1 cellular context compared by ENCODE assay signal in genomic region chr16:11087691-11088431, GRCh38.
TF ChIP-seq lines count a peak whose summit lies in the region.

No MANE protein-coding gene starts in this region.

TF ChIP-seq in K562, 482 proteins besides CTCF, POLR2A, EP300 and RAD21 (continued from another document):
- TF ChIP-seq PRDM10 (IDR thresholded peaks at IDR 0.05; ENCODE audit: partially characterized antibody) = peak; percentile 38
- TF ChIP-seq PRPF4 (IDR thresholded peaks at IDR 0.05; ENCODE audit: insufficient read depth, low read depth, low read length, poor library complexity, severe bottlenecking) = no peak
- no peak for TF ChIP-seq ZNF512 (tag; IDR thresholded peaks at IDR 0.05)
- no peak for TF ChIP-seq MYNN (IDR thresholded peaks at IDR 0.05)
- TF ChIP-seq MYNN (CRISPR knock-in tag; IDR thresholded peaks at IDR 0.05) = no peak
- peak; percentile 66; the same call in 1 of the 2 replicates for TF ChIP-seq TOE1 (IDR thresholded peaks at IDR 0.05; ENCODE audit: borderline replicate concordance)
- TF ChIP-seq TOE1 (CRISPR knock-in tag; IDR thresholded peaks at IDR 0.05; ENCODE audit: borderline replicate concordance, low read depth) = no peak
- peak; percentile 72 for TF ChIP-seq RAD51 (IDR thresholded peaks at IDR 0.05; ENCODE audit: borderline replicate concordance, low read depth)
- TF ChIP-seq ZSCAN29 (IDR thresholded peaks at IDR 0.05) = no peak
- no peak for TF ChIP-seq THRB (CRISPR knock-in tag; conservative IDR thresholded peaks at IDR 0.05)
- no peak for TF ChIP-seq MAFK (IDR thresholded peaks at IDR 0.05; ENCODE audit: low read length)
- TF ChIP-seq NFRKB (IDR thresholded peaks at IDR 0.05; ENCODE audit: low read depth) = no peak
- TF ChIP-seq ZNF253 (CRISPR knock-in tag; conservative IDR thresholded peaks at IDR 0.05) = no peak
- no peak for TF ChIP-seq GTF2E2 (tag; IDR thresholded peaks at IDR 0.05)
- no peak for TF ChIP-seq MGA (IDR thresholded peaks at IDR 0.05)
- TF ChIP-seq PCBP1 (IDR thresholded peaks at IDR 0.05; ENCODE audit: low read depth, low read length, poor library complexity, severe bottlenecking) = no peak
- no peak for TF ChIP-seq CAMTA2 (CRISPR knock-in tag; conservative IDR thresholded peaks at IDR 0.05)
- peak; percentile 46; the same call in 1 of the 2 replicates for TF ChIP-seq USF1 (CRISPR knock-in tag; IDR thresholded peaks at IDR 0.05)
- no peak for TF ChIP-seq HMG20A (CRISPR knock-in tag; conservative IDR thresholded peaks at IDR 0.05)
- TF ChIP-seq SNAPC5 (CRISPR knock-in tag; IDR thresholded peaks at IDR 0.05) = no peak
- TF ChIP-seq ARID4B (CRISPR knock-in tag; IDR thresholded peaks at IDR 0.05) = no peak
- TF ChIP-seq RUNX1 (IDR thresholded peaks at IDR 0.05; ENCODE audit: low read depth) = no peak
- no peak for TF ChIP-seq E2F1 (CRISPR knock-in tag; IDR thresholded peaks at IDR 0.05)
- no peak for TF ChIP-seq TEAD1 (CRISPR knock-in tag; IDR thresholded peaks at IDR 0.05)
- no peak for TF ChIP-seq L3MBTL2 (IDR thresholded peaks at IDR 0.05)
- no peak for TF ChIP-seq ZFPM2 (CRISPR knock-in tag; IDR thresholded peaks at IDR 0.05)
